ENCODE assay signal across 21 cellular contexts in genomic region chr15:40914013-40914412, GRCh38. TPM values are rescaled to one million over a fixed set of nuclear protein-coding genes. Genes with fewer than 3 reads are reported as not detected.
DNase-seq lines count a peak whose midpoint lies in the region; ATAC-seq, FAIRE-seq and TF ChIP-seq lines count a peak whose summit lies in the region.
"Had no signal": no experiment of that assay in that cellular context is flagged by ENCODE, and none has a peak within 500 bp of the region (broad histone marks: within the 10 kb centered on the region; RNA-seq: fewer than 3 reads in every experiment).

No MANE protein-coding gene starts in this region.

- ATAC-seq in WTC11 (no peak), HG02588 (IDR thresholded peaks at IDR 0.05; ENCODE audit: unreplicated experiment) (no peak), heart right ventricle (no peak)
- ATAC-seq: CD8-positive, alpha-beta T cell had no signal

- DNase-seq in GM18507 (ENCODE audit: extremely low spot score, insufficient read length, low read depth) (no peak), WTC11 (ENCODE audit: low spot score) (no peak), endothelial cell of umbilical vein (ENCODE audit: low read depth, low spot score) (no peak), osteoblast (ENCODE audit: insufficient read length, low spot score, missing footprints) (peak; percentile 1), breast epithelium (ENCODE audit: low spot score in 2 of 2) (no peak), heart right ventricle (no peak)
- DNase-seq: Calu3; CD8-positive, alpha-beta T cell; DMS53; EL; NCI-H1092 treated with DMSO at 0.1 percent for 48 hours; NCI-H146; NCI-H2029 treated with DMSO at 0.1 percent for 48 hours; NCI-H2171 treated with DMSO at 0.1 percent for 48 hours; NCI-H446 treated with DMSO at 0.1 percent for 48 hours; NCI-H69; Peyer's patch had no signal

- no peaks in the 10 kb centered on the region for H3K36me3 ChIP-seq in endothelial cell of umbilical vein (ENCODE audit: control insufficient read depth in 2 of 2, extremely low read depth in 1 of 2, insufficient read depth in 2 of 2, low read length in 2 of 2)
- no peaks in the 10 kb centered on the region for H3K36me3 ChIP-seq in osteoblast (ENCODE audit: insufficient read depth, low read length)
- no peaks in the 10 kb centered on the region for H3K36me3 ChIP-seq in breast epithelium
- H3K36me3 ChIP-seq in heart right ventricle: no peaks in the 10 kb centered on the region
- H3K36me3 ChIP-seq: BLaER1 treated with 17β-estradiol and CSF1 and Interleukin-3, amounts not matched to agents 10 nM and 100 nM; Peyer's patch; SJSA1 had no signal

- 94 to 96% methylated on average over 12 of the region's 12 CpGs for WGBS in heart right ventricle, 2 donors

- H3K9me1 ChIP-seq in endothelial cell of umbilical vein (replicated peaks; ENCODE audit: control insufficient read depth, extremely low read depth, insufficient read depth, low read length): no peaks in the 10 kb centered on the region

- H3K27ac Mint-ChIP-seq in WTC11: peak overlapping the region; percentile 1; the same call in 1 of the 2 replicates
- H3K27ac Mint-ChIP-seq: CD8-positive, alpha-beta T cell had no signal

- 0 out of 2 replicates have a peak, but pooled peaks cover 2% of the 10 kb centered on the region for H3K27me3 Mint-ChIP-seq in WTC11 (ENCODE audit: low read depth)

- H3K4me3 Mint-ChIP-seq in WTC11: no peak overlapping the region
- H3K4me3 Mint-ChIP-seq: CD8-positive, alpha-beta T cell had no signal

- no peaks in the 10 kb centered on the region for H3K9me3 Mint-ChIP-seq in WTC11
- H3K9me3 Mint-ChIP-seq: CD8-positive, alpha-beta T cell had no signal

- H3K9ac ChIP-seq in endothelial cell of umbilical vein (replicated peaks; ENCODE audit: extremely low read depth, insufficient read depth, low read length): no peak overlapping the region

- H3K27ac ChIP-seq in endothelial cell of umbilical vein (ENCODE audit: insufficient read depth, low read depth, low read length): no peak overlapping the region
- H3K27ac ChIP-seq in osteoblast (ENCODE audit: low read depth, low read length): no peak overlapping the region
- no peak overlapping the region for H3K27ac ChIP-seq in breast epithelium
- peak overlapping the region in 3 of 10 donors; percentile 4 to 88 (median 83) for H3K27ac ChIP-seq in heart right ventricle
- H3K27ac ChIP-seq: Peyer's patch, SJSA1 had no signal

- H4K20me1 ChIP-seq in endothelial cell of umbilical vein (replicated peaks; ENCODE audit: control insufficient read depth, extremely low read depth, insufficient read depth, low read length) (no peaks in the 10 kb centered on the region), osteoblast (ENCODE audit: insufficient read depth, low read length) (no peaks in the 10 kb centered on the region)
- H4K20me1 ChIP-seq: BLaER1 treated with 17β-estradiol and CSF1 and Interleukin-3, amounts not matched to agents 10 nM and 100 nM had no signal

- POLR2A ChIA-PET in WTC11 (lab: Charles Lee): no interaction called here
- POLR2A ChIA-PET in endothelial cell of umbilical vein (lab: Charles Lee): no interaction called here

- H3K79me2 ChIP-seq in endothelial cell of umbilical vein (ENCODE audit: control insufficient read depth, insufficient read depth, low read length) (no peaks in the 10 kb centered on the region), osteoblast (ENCODE audit: insufficient read depth, low read length) (no peaks in the 10 kb centered on the region)

- H3K4me1 Mint-ChIP-seq in WTC11: peaks cover 22% of the 10 kb centered on the region

- peaks cover 36% of the 10 kb centered on the region for H3K4me1 ChIP-seq in endothelial cell of umbilical vein (ENCODE audit: control insufficient read depth, extremely low read depth, insufficient read depth, low read length)
- peaks cover 17% of the 10 kb centered on the region for H3K4me1 ChIP-seq in osteoblast (ENCODE audit: insufficient read depth, low read length)
- peaks cover 0 to 6% of the 10 kb centered on the region in 2 donors for H3K4me1 ChIP-seq in breast epithelium
- peaks cover 4 to 73% (median 27%) of the 10 kb centered on the region in 9 donors for H3K4me1 ChIP-seq in heart right ventricle

- intact Hi-C loops in endothelial cell of umbilical vein (cut with micrococcal nuclease) (loop anchor here (2.0 kb wide), 1 partner anchor 17 kb away; no protein-coding TSS in a partner anchor), breast epithelium (cut with DNase I; ENCODE audit: low total_unique reads) (no loop called here), heart right ventricle (cut with DNase I) (no loop called here)

- H3K9me3 ChIP-seq in endothelial cell of umbilical vein (replicated peaks; ENCODE audit: control insufficient read depth, insufficient read depth, low read length) (no peaks in the 10 kb centered on the region), osteoblast (ENCODE audit: low read depth, low read length) (no peaks in the 10 kb centered on the region), breast epithelium (no peaks in the 10 kb centered on the region), heart right ventricle (no peaks in the 10 kb centered on the region)
- H3K9me3 ChIP-seq: BLaER1 treated with 17β-estradiol and CSF1 and Interleukin-3, amounts not matched to agents 10 nM and 100 nM; Peyer's patch; SJSA1 had no signal

- TF ChIP-seq POLR2A in endothelial cell of umbilical vein (IDR thresholded peaks at IDR 0.05; ENCODE audit: low read depth, low read length) (no peak), breast epithelium (IDR thresholded peaks at IDR 0.05) (no peak)

- dilution Hi-C loops in endothelial cell of umbilical vein (cut with MboI; ENCODE audit: extremely low pct_ligation_motif_present, low sequenced_read_pairs): no loop called here

- H3K4me3 ChIP-seq in endothelial cell of umbilical vein (replicated peaks in 1 of 3; ENCODE audit: insufficient read depth in 1 of 3, low read depth in 1 of 3, low read length in 3 of 3): no peak overlapping the region
- H3K4me3 ChIP-seq in osteoblast (ENCODE audit: insufficient read depth, low read length): no peak overlapping the region
- H3K4me3 ChIP-seq in breast epithelium: no peak overlapping the region
- H3K4me3 ChIP-seq in heart right ventricle: no peak overlapping the region
- H3K4me3 ChIP-seq: BLaER1 treated with 17β-estradiol and CSF1 and Interleukin-3, amounts not matched to agents 10 nM and 100 nM; Peyer's patch; SJSA1 had no signal

- no peaks in the 10 kb centered on the region for H3K36me3 Mint-ChIP-seq in WTC11
- H3K36me3 Mint-ChIP-seq: CD8-positive, alpha-beta T cell had no signal

- no TSS peak for BruUV-seq in endothelial cell of umbilical vein (replicated peaks; lab: Mats Ljungman, UMichigan)

- H2AFZ ChIP-seq in endothelial cell of umbilical vein (ENCODE audit: low read depth, low read length) (no peak overlapping the region), osteoblast (ENCODE audit: low read length) (no peak overlapping the region)

- CTCF ChIA-PET in WTC11 (lab: Charles Lee) (interaction anchor here (0.9 to 6.6 kb wide), 9 partner anchors 11 to 458 kb away, joined by 3 to 88 read pairs (median 13); partner anchors contain the start of genes CHAC1 and DLL4), endothelial cell of umbilical vein (lab: Charles Lee) (interaction anchor here (1.4 to 6.5 kb wide), 2 partner anchors 16 to 104 kb away, joined by 10 to 100 read pairs; partner anchors contain the start of gene DLL4)

- H3K4me2 ChIP-seq in endothelial cell of umbilical vein (ENCODE audit: insufficient read depth, low read length) (no peak overlapping the region), osteoblast (ENCODE audit: insufficient read depth, low read length) (no peak overlapping the region)

- H3K27me3 ChIP-seq in endothelial cell of umbilical vein (ENCODE audit: control insufficient read depth in 2 of 2, insufficient read depth in 2 of 2, low read length in 2 of 2): no peaks in the 10 kb centered on the region
- H3K27me3 ChIP-seq in osteoblast (ENCODE audit: insufficient read depth, low read length): no peaks in the 10 kb centered on the region
- H3K27me3 ChIP-seq in breast epithelium: no peaks in the 10 kb centered on the region
- no peaks in the 10 kb centered on the region for H3K27me3 ChIP-seq in heart right ventricle
- H3K27me3 ChIP-seq: Peyer's patch, SJSA1 had no signal

- FAIRE-seq in GM18507 (lab: Jason Lieb, UNC): peak; percentile 31
- FAIRE-seq in endothelial cell of umbilical vein (lab: Jason Lieb, UNC): peak; percentile 65

- TF ChIP-seq CTCF in WTC11 (IDR thresholded peaks at IDR 0.05) (no peak), endothelial cell of umbilical vein (IDR thresholded peaks at IDR 0.05; ENCODE audit: extremely low read depth in 1 of 2, insufficient read depth in 1 of 2, low read depth in 1 of 2, low read length in 2 of 2) (no peak), osteoblast (IDR thresholded peaks at IDR 0.05; ENCODE audit: extremely low read depth, low read depth, low read length) (no peak), breast epithelium (IDR thresholded peaks at IDR 0.05) (no peak), heart right ventricle (IDR thresholded peaks at IDR 0.05) (no peak)

RNA-seq across cellular contexts. Expression of gene DLL4, which starts 15.1 kb away (rescaled TPM):
- total RNA-seq in WTC11 (2021) (0.94 to 1.6 TPM (median 1.1 TPM) in 3 replicates), endothelial cell of umbilical vein (55.2 and 75.8 TPM in 2 replicates), osteoblast (not detected in 2 replicates), breast epithelium (10 to 100 TPM in 1 of 3 donors, 1 to 10 TPM in 2; 3.5 to 10.5 (median 5.0) TPM), heart right ventricle (10 to 100 TPM in 8 of 10 donors, 1 to 10 TPM in 2; 6.5 to 24.8 (median 16.6) TPM)
- polyA plus RNA-seq in endothelial cell of umbilical vein (25.5 and 57.8 TPM in 2 replicates), heart right ventricle (10 to 100 TPM in 1 of 2 donors, 1 to 10 TPM in 1; 8.7 to 10.2 TPM)
- polyA plus RNA-seq in endothelial cell of umbilical vein (2011; cell fraction: cytosol; rRNA removed): 26.3 and 26.9 TPM in 2 replicates
- 173 and 179 TPM in 2 replicates for polyA plus RNA-seq in endothelial cell of umbilical vein (2011; cell fraction: nucleus; rRNA removed)
- polyA plus RNA-seq in endothelial cell of umbilical vein (2012): 3.9 and 5.5 TPM in 2 replicates
- polyA minus RNA-seq in endothelial cell of umbilical vein: 41.3 and 85.8 TPM in 2 replicates
- polyA minus RNA-seq in endothelial cell of umbilical vein (2011; cell fraction: cytosol; rRNA and poly(A)+ RNA removed): 7.6 TPM
- 142 and 155 TPM in 2 replicates for polyA minus RNA-seq in endothelial cell of umbilical vein (2011; cell fraction: nucleus; rRNA and poly(A)+ RNA removed)
- total RNA-seq: Calu3, SJSA1 had no signal

RNA-seq across cellular contexts. Expression of gene VPS18, which starts 19.8 kb away (rescaled TPM):
- total RNA-seq in WTC11 (2021) (22.0 to 27.3 TPM (median 24.1 TPM) in 3 replicates), endothelial cell of umbilical vein (32.8 and 33.3 TPM in 2 replicates), osteoblast (55.4 and 60.8 TPM in 2 replicates), breast epithelium (10 to 100 TPM; 23.2 to 25.0 (median 23.9) TPM), heart right ventricle (10 to 100 TPM; 16.0 to 25.0 (median 21.5) TPM)
- polyA plus RNA-seq in endothelial cell of umbilical vein (29.3 and 34.1 TPM in 2 replicates), heart right ventricle (10 to 100 TPM; 10.5 to 12.2 TPM)
- 19.1 and 21.5 TPM in 2 replicates for polyA plus RNA-seq in endothelial cell of umbilical vein (2011; cell fraction: cytosol; rRNA removed)
- polyA plus RNA-seq in endothelial cell of umbilical vein (2011; cell fraction: nucleus; rRNA removed): 24.1 and 25.4 TPM in 2 replicates
- 22.5 and 22.6 TPM in 2 replicates for polyA plus RNA-seq in endothelial cell of umbilical vein (2012)
- 50.3 and 70.1 TPM in 2 replicates for polyA minus RNA-seq in endothelial cell of umbilical vein
- polyA minus RNA-seq in endothelial cell of umbilical vein (2011; cell fraction: cytosol; rRNA and poly(A)+ RNA removed): 41.5 TPM
- 20.5 and 25.5 TPM in 2 replicates for polyA minus RNA-seq in endothelial cell of umbilical vein (2011; cell fraction: nucleus; rRNA and poly(A)+ RNA removed)

RNA-seq across cellular contexts. Expression of gene CHAC1, which starts 39.3 kb away (rescaled TPM):
- 17.2 to 31.0 TPM (median 17.7 TPM) in 3 replicates for total RNA-seq in WTC11 (2021)
- total RNA-seq in endothelial cell of umbilical vein: 4.6 and 5.6 TPM in 2 replicates
- polyA plus RNA-seq in endothelial cell of umbilical vein: 18.9 and 25.7 TPM in 2 replicates
- 13.1 and 22.6 TPM in 2 replicates for polyA plus RNA-seq in endothelial cell of umbilical vein (2011; cell fraction: cytosol; rRNA removed)
- 25.1 and 29.0 TPM in 2 replicates for polyA plus RNA-seq in endothelial cell of umbilical vein (2011; cell fraction: nucleus; rRNA removed)
- 3.2 and 4.3 TPM in 2 replicates for polyA plus RNA-seq in endothelial cell of umbilical vein (2012)
- 10.6 and 13.9 TPM in 2 replicates for polyA minus RNA-seq in endothelial cell of umbilical vein
- polyA minus RNA-seq in endothelial cell of umbilical vein (2011; cell fraction: cytosol; rRNA and poly(A)+ RNA removed): 31.1 TPM
- polyA minus RNA-seq in endothelial cell of umbilical vein (2011; cell fraction: nucleus; rRNA and poly(A)+ RNA removed): 22.0 and 32.1 TPM in 2 replicates
- total RNA-seq in osteoblast: 30.0 and 30.1 TPM in 2 replicates
- 10 to 100 TPM in 1 of 3 donors, 1 to 10 TPM in 1, under 1 TPM in 1; 0.32 to 11.9 (median 2.9) TPM for total RNA-seq in breast epithelium
- 1 to 10 TPM in 7 of 10 donors, under 1 TPM in 3; 0.31 to 4.8 (median 1.7) TPM for total RNA-seq in heart right ventricle
- polyA plus RNA-seq in heart right ventricle: 1 to 10 TPM; 1.7 to 7.6 TPM

RNA-seq across cellular contexts. Expression of gene RHOV, which starts 40.0 kb away (rescaled TPM):
- total RNA-seq in WTC11 (2021) (5.0 to 5.4 TPM (median 5.1 TPM) in 3 replicates), endothelial cell of umbilical vein (0.18 and 0.20 TPM in 2 replicates), osteoblast (0.36 TPM in 1 of 2 replicates, not detected in the other), breast epithelium (10 to 100 TPM in 1 of 3 donors, 1 to 10 TPM in 1, not detected in 1; 8.5 to 12.1 TPM), heart right ventricle (not detected)
- polyA plus RNA-seq in endothelial cell of umbilical vein (0.15 and 0.19 TPM in 2 replicates), heart right ventricle (under 1 TPM in 1 of 2 donors, not detected in 1; 0.03 TPM)
- 0.04 and 0.08 TPM in 2 replicates for polyA plus RNA-seq in endothelial cell of umbilical vein (2011; cell fraction: cytosol; rRNA removed)
- 1.1 TPM in 2 replicates for polyA plus RNA-seq in endothelial cell of umbilical vein (2011; cell fraction: nucleus; rRNA removed)
- 0.23 and 0.35 TPM in 2 replicates for polyA plus RNA-seq in endothelial cell of umbilical vein (2012)
- polyA minus RNA-seq in endothelial cell of umbilical vein: 0.15 TPM in 1 of 2 replicates, not detected in the other
- 29.2 TPM for polyA minus RNA-seq in endothelial cell of umbilical vein (2011; cell fraction: cytosol; rRNA and poly(A)+ RNA removed)
- 0.38 and 0.96 TPM in 2 replicates for polyA minus RNA-seq in endothelial cell of umbilical vein (2011; cell fraction: nucleus; rRNA and poly(A)+ RNA removed)
- total RNA-seq: LHCN-M2, SJSA1 had no signal
